ENCODE assay signal across 22 cellular contexts in the genomic region with DNA sequence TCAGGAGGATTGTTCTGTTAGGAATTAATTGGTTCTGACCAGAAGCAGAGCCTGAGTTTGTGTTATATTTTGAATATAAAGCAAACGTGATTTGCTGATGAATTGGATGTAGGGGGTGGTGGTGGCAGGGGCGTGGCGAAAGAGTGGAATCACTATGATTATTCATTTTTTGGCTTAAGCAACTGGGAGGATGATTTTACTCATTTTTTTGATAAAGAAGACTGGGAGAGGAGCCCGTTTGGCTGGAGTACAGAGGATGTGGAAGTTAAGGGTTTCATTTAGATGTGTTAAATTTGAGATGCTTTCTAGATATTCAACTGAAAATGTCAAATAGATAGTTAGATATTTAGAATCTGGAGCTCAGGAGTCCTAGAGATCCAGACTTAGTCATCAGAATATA.
"Had no signal": no experiment of that assay in that cellular context is flagged by ENCODE, and none has a peak within 500 bp of the region (broad histone marks: within the 10 kb centered on the region; RNA-seq: fewer than 3 reads in every experiment).

No MANE protein-coding gene starts in this region.

- H3K36me3 ChIP-seq: gastroesophageal sphincter, heart left ventricle, suprapubic skin, transverse colon, vagina had no signal

- H3K4me3 Mint-ChIP-seq: activated CD4-positive, alpha-beta T cell treated with anti-CD3 and anti-CD28 coated beads, Interleukin-2, amount 10 ng/mL, durations not matched to agents 24 days and 14 days; activated naive CD4-positive, alpha-beta T cell treated with anti-CD3 and anti-CD28 coated beads, Interleukin-2, amount 50 U/mL, for 24 hours; naive thymus-derived CD8-positive, alpha-beta T cell had no signal

- H3K27me3 ChIP-seq: dorsolateral prefrontal cortex, gastroesophageal sphincter, heart left ventricle, suprapubic skin, transverse colon, vagina had no signal

- H3K9me3 ChIP-seq: gastroesophageal sphincter, heart left ventricle, suprapubic skin, transverse colon, vagina had no signal

- H3K4me1 ChIP-seq: vagina had no signal

- H3K36me3 Mint-ChIP-seq: activated naive CD4-positive, alpha-beta T cell treated with anti-CD3 and anti-CD28 coated beads, Interleukin-2, amount 50 U/mL, for 24 hours had no signal

- H3K27ac ChIP-seq: gastroesophageal sphincter, heart left ventricle, suprapubic skin, transverse colon, vagina had no signal

- H3K27me3 Mint-ChIP-seq: activated CD4-positive, alpha-beta T cell treated with anti-CD3 and anti-CD28 coated beads, Interleukin-2, amount 10 ng/mL, durations not matched to agents 24 days and 14 days; activated naive CD4-positive, alpha-beta T cell treated with anti-CD3 and anti-CD28 coated beads, Interleukin-2, amount 50 U/mL, for 24 hours; naive thymus-derived CD8-positive, alpha-beta T cell had no signal

- H3K4me3 ChIP-seq: dorsolateral prefrontal cortex, gastroesophageal sphincter, heart left ventricle, suprapubic skin, transverse colon, vagina had no signal

- H3K9me3 Mint-ChIP-seq: activated naive CD4-positive, alpha-beta T cell treated with anti-CD3 and anti-CD28 coated beads, Interleukin-2, amount 50 U/mL, for 24 hours; naive thymus-derived CD8-positive, alpha-beta T cell had no signal

- H3K4me1 Mint-ChIP-seq: activated naive CD4-positive, alpha-beta T cell treated with anti-CD3 and anti-CD28 coated beads, Interleukin-2, amount 50 U/mL, for 24 hours had no signal

- H3K27ac Mint-ChIP-seq: activated naive CD4-positive, alpha-beta T cell treated with anti-CD3 and anti-CD28 coated beads, Interleukin-2, amount 50 U/mL, for 24 hours had no signal

- DNase-seq: activated CD4-positive, alpha-beta T cell treated with anti-CD3 and anti-CD28 coated beads, Interleukin-2, amount 10 ng/mL, durations not matched to agents 24 days and 14 days; activated CD8-positive, alpha-beta memory T cell treated with anti-CD3 and anti-CD28 coated beads for 24 hours; activated CD8-positive, alpha-beta memory T cell treated with anti-CD3 and anti-CD28 coated beads, Interleukin-2, amount 50 U/mL, for 48 hours; activated gamma-delta T cell; amygdala; caudate nucleus; heart left ventricle; kidney glomerular epithelial cell; left ventricle myocardium superior; naive thymus-derived CD8-positive, alpha-beta T cell; retina; stimulated activated CD8-positive, alpha-beta memory T cell treated with anti-CD3 and anti-CD28 coated beads, Interleukin-4, amount 100 ng/mL, for 48 hours; stimulated activated naive CD8-positive, alpha-beta T cell treated with anti-CD3 and anti-CD28 coated beads, Interleukin-15, Interleukin-2, amounts not matched to agents 100 U/mL and 50 U/mL, for 24 hours; T-helper 1 cell; T-helper 9 cell; transverse colon had no signal

- ATAC-seq: gastroesophageal sphincter; heart left ventricle; left ventricle myocardium superior; naive thymus-derived CD8-positive, alpha-beta T cell; SK-N-SH treated with all-trans-retinoic acid at 6 μM for 48 hours; stimulated activated naive CD8-positive, alpha-beta T cell treated with anti-CD3 and anti-CD28 coated beads, Interleukin-15, Interleukin-2, amounts not matched to agents 100 U/mL and 50 U/mL, for 24 hours had no signal
